ENCODE assay signal across 17 cellular contexts in genomic region chr2:169664600-169664977, GRCh38. TPM values are rescaled to one million over a fixed set of nuclear protein-coding genes. Genes with fewer than 3 reads are reported as not detected.
"Had no signal": no experiment of that assay in that cellular context is flagged by ENCODE, and none has a peak within 500 bp of the region (broad histone marks: within the 10 kb centered on the region; RNA-seq: fewer than 3 reads in every experiment).

No MANE protein-coding gene starts in this region.

- H3K4me1 ChIP-seq: esophagus muscularis mucosa, sigmoid colon had no signal

- H3K36me3 ChIP-seq: esophagus muscularis mucosa, heart right ventricle, sigmoid colon had no signal

- H3K27me3 ChIP-seq: dorsolateral prefrontal cortex, esophagus muscularis mucosa, heart right ventricle, sigmoid colon had no signal

- H3K9me3 ChIP-seq: esophagus muscularis mucosa, heart right ventricle, sigmoid colon had no signal

- H3K4me3 ChIP-seq: dorsolateral prefrontal cortex, esophagus muscularis mucosa, heart right ventricle, sigmoid colon had no signal

- H3K27ac ChIP-seq: dorsolateral prefrontal cortex, esophagus muscularis mucosa, heart right ventricle, sigmoid colon had no signal

- DNase-seq: activated CD4-positive, alpha-beta T cell treated with anti-CD3 and anti-CD28 coated beads for 36 hours; activated CD8-positive, alpha-beta memory T cell treated with anti-CD3 and anti-CD28 coated beads, Interleukin-2, amount 50 U/mL, for 48 hours; activated CD8-positive, alpha-beta T cell treated with anti-CD3 and anti-CD28 coated beads for 36 hours; activated naive CD4-positive, alpha-beta T cell treated with Interleukin-2 at 50 U/mL for 16 hours; activated naive CD8-positive, alpha-beta T cell treated with anti-CD3 and anti-CD28 coated beads, Interleukin-2, amount 50 U/mL, for 24 hours; dorsolateral prefrontal cortex; foreskin melanocyte; heart right ventricle; islet precursor cell; sigmoid colon; stimulated activated CD4-positive, alpha-beta T cell treated with anti-CD3 and anti-CD28 coated beads, Interleukin-12 subunit alpha, Interleukin-12 subunit beta, amount 100 ng/mL, for 4 hours; stimulated activated naive CD4-positive, alpha-beta T cell had no signal

- ATAC-seq: activated CD4-positive, alpha-beta T cell treated with anti-CD3 and anti-CD28 coated beads for 36 hours; activated CD8-positive, alpha-beta T cell treated with anti-CD3 and anti-CD28 coated beads for 36 hours; activated naive CD8-positive, alpha-beta T cell treated with anti-CD3 and anti-CD28 coated beads, Interleukin-2, amount 50 U/mL, for 24 hours; left lobe of liver had no signal

RNA-seq across cellular contexts. Expression of gene CFAP210, which starts 29.6 kb away (rescaled TPM):
- total RNA-seq: activated CD8-positive, alpha-beta T cell treated with anti-CD3 and anti-CD28 coated beads for 36 hours; activated T-helper 1 cell treated with anti-CD3 and anti-CD28 coated beads, Interleukin-12 subunit alpha, Interleukin-12 subunit beta, Interleukin-2, Interleukin-4 antibody, amounts not matched to agents 30 ng/mL and 10 ng/mL and 1 ng/mL, durations not matched to agents 14 hours and 24 hours and 36 hours; heart right ventricle; left lobe of liver; pulmonary artery endothelial cell; sigmoid colon; urinary bladder had no signal
